12 cellular contexts compared by ENCODE assay signal in the genomic region with DNA sequence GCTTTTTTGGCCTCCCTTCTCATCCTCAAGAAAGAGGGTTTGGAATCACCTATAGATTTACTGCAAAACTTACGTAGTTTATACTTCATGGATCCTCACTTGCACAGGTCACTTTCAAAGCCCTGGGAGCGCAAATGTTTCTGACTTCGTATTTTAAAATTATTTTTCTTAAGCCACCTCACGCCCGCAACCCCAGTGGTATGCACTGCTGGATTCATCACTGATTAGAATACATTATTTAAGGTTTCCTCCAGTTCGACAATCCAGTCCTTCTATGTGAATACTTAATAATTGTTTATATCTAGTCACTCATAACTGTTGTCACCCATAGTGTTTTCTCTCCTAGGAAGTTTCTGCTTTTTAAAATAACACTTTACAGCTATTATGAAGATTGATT.
DNase-seq lines count a peak whose midpoint lies in the region; ATAC-seq, FAIRE-seq and TF ChIP-seq lines count a peak whose summit lies in the region.
"Had no signal": no experiment of that assay in that cellular context is flagged by ENCODE, and none has a peak within 500 bp of the region (broad histone marks: within the 10 kb centered on the region; RNA-seq: fewer than 3 reads in every experiment).

No MANE protein-coding gene starts in this region.

- no peak for TF ChIP-seq POLR2A in stomach (IDR thresholded peaks at IDR 0.05)

- H3K4me2 ChIP-seq in GM23248 (ENCODE audit: unreplicated experiment), result peak overlapping the region; percentile 43

- H3K9me3 ChIP-seq in GM23248 (ENCODE audit: low read depth) (no peaks in the 10 kb centered on the region), kidney (ENCODE audit: control insufficient read depth in 1 of 2, low read length in 2 of 2) (peaks cover 0 to 4% of the 10 kb centered on the region in 2 donors), stomach (peaks cover 0 to 19% (median 9%) of the 10 kb centered on the region in 4 donors)
- H3K9me3 ChIP-seq: HAP-1 had no signal

- 7 to 9% methylated on average over 6 of the region's 6 CpGs for WGBS in GM23248 (ENCODE audit: low coverage in 1 of 2, low lambda C conversion rate in 2 of 2, missing lambda C conversion rate in 2 of 2), 2 experiments
- WGBS in stomach, 5 donors, result 71 to 73% (median 72%) methylated on average over 6 of the region's 6 CpGs

- H3K79me2 ChIP-seq in GM23248 (ENCODE audit: insufficient read depth), result no peaks in the 10 kb centered on the region

- H3K4me1 ChIP-seq in GM23248 (ENCODE audit: insufficient read depth) (no peaks in the 10 kb centered on the region), kidney (ENCODE audit: control insufficient read depth in 1 of 2, insufficient read depth in 1 of 2, low read depth in 1 of 2, low read length in 2 of 2) (no peaks in the 10 kb centered on the region), stomach (peaks cover 0 to 5% (median 0%) of the 10 kb centered on the region in 4 donors)
- H3K4me1 ChIP-seq: HAP-1 had no signal

- H3F3A ChIP-seq in GM23248 (ENCODE audit: insufficient read depth), result no peaks in the 10 kb centered on the region

- no peaks in the 10 kb centered on the region for H3K27me3 ChIP-seq in GM23248 (replicated peaks; ENCODE audit: insufficient read depth)
- peaks cover 0 to 5% (median 4%) of the 10 kb centered on the region in 3 donors for H3K27me3 ChIP-seq in stomach

- DNase-seq in GM23248 (peak; percentile 23), astrocyte of the cerebellum (ENCODE audit: low read depth) (no peak), kidney (no peak), stomach (no peak), NCI-H446 treated with DMSO at 0.1 percent for 48 hours (lab: John Stamatoyannopoulos, UW) (no peak), NCI-H2196 (lab: John Stamatoyannopoulos, UW; ENCODE audit: unreplicated experiment) (no peak), dermis blood vessel endothelial cell (no peak)
- DNase-seq: NCI-H2029 treated with DMSO at 0.1 percent for 48 hours had no signal

- H3K36me3 ChIP-seq in GM23248 (ENCODE audit: low read depth) (no peaks in the 10 kb centered on the region), kidney (ENCODE audit: control insufficient read depth in 1 of 2, insufficient read depth in 2 of 2, low read length in 2 of 2) (no peaks in the 10 kb centered on the region), stomach (no peaks in the 10 kb centered on the region)
- H3K36me3 ChIP-seq: HAP-1 had no signal

- intact Hi-C loops in kidney (cut with DNase I), result no loop called here
- intact Hi-C loops in stomach (cut with DNase I; ENCODE audit: low total_unique reads), result no loop called here

- no peaks in the 10 kb centered on the region for H4K20me1 ChIP-seq in GM23248 (ENCODE audit: insufficient read depth)

- H3K27ac ChIP-seq in GM23248 (no peak overlapping the region), kidney (ENCODE audit: low read depth in 2 of 2, low read length in 2 of 2) (no peak overlapping the region), stomach (peak overlapping the region in 2 of 5 donors; percentile 32 to 57)
- H3K27ac ChIP-seq: epithelial cell of prostate had no signal

- no peak for FAIRE-seq in kidney (lab: Jason Lieb, UNC)
- FAIRE-seq: D721Med had no signal

- in situ Hi-C loops in GM23248 (cut with MboI), result no loop called here
- in situ Hi-C loops in astrocyte of the cerebellum (cut with HindIII; ENCODE audit: low sequenced_read_pairs), result no loop called here

- ATAC-seq in GM19452 (IDR thresholded peaks at IDR 0.05; ENCODE audit: unreplicated experiment), result no peak

- peak overlapping the region; percentile 76 for H3K9ac ChIP-seq in GM23248
- peak overlapping the region in 1 of 2 donors; percentile 48 for H3K9ac ChIP-seq in kidney (ENCODE audit: low read length in 2 of 2)

- no peak for TF ChIP-seq EP300 in stomach (IDR thresholded peaks at IDR 0.05)

- peak overlapping the region; percentile 82 for H2AFZ ChIP-seq in GM23248

- H3K4me3 ChIP-seq in GM23248 (peak overlapping the region; percentile 74), astrocyte of the cerebellum (ENCODE audit: low read depth, low read length) (peak overlapping the region; percentile 33), kidney (ENCODE audit: low read length in 2 of 2) (peak overlapping the region; percentile 49 to 52), stomach (peak overlapping the region; percentile 19 to 39 (median 30))
- H3K4me3 ChIP-seq: HAP-1 had no signal

- no peaks in the 10 kb centered on the region for H3K9me2 ChIP-seq in GM23248 (ENCODE audit: insufficient read depth)

- no peak for TF ChIP-seq CTCF in astrocyte of the cerebellum (IDR thresholded peaks at IDR 0.05; ENCODE audit: low read depth, low read length, missing control alignments)
- TF ChIP-seq CTCF in kidney (IDR thresholded peaks at IDR 0.05; ENCODE audit: borderline replicate concordance, extremely low read depth, insufficient read depth), result no peak
- no peak for TF ChIP-seq CTCF in stomach (IDR thresholded peaks at IDR 0.05)
